ENCODE assay signal across 8 cellular contexts in genomic region chr6:104859225-104860146, GRCh38. TPM values are rescaled to one million over a fixed set of nuclear protein-coding genes. Genes with fewer than 3 reads are reported as not detected.
DNase-seq lines count a peak whose midpoint lies in the region; ATAC-seq, FAIRE-seq and TF ChIP-seq lines count a peak whose summit lies in the region.

A gene with protein sequence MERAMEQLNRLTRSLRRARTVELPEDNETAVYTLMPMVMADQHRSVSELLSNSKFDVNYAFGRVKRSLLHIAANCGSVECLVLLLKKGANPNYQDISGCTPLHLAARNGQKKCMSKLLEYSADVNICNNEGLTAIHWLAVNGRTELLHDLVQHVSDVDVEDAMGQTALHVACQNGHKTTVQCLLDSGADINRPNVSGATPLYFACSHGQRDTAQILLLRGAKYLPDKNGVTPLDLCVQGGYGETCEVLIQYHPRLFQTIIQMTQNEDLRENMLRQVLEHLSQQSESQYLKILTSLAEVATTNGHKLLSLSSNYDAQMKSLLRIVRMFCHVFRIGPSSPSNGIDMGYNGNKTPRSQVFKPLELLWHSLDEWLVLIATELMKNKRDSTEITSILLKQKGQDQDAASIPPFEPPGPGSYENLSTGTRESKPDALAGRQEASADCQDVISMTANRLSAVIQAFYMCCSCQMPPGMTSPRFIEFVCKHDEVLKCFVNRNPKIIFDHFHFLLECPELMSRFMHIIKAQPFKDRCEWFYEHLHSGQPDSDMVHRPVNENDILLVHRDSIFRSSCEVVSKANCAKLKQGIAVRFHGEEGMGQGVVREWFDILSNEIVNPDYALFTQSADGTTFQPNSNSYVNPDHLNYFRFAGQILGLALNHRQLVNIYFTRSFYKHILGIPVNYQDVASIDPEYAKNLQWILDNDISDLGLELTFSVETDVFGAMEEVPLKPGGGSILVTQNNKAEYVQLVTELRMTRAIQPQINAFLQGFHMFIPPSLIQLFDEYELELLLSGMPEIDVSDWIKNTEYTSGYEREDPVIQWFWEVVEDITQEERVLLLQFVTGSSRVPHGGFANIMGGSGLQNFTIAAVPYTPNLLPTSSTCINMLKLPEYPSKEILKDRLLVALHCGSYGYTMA (minus strand): TSS chr6:104859919. CDS start chr6:104859642, 277 bp downstream.

- in situ Hi-C loops in G401 (cut with HindIII; ENCODE audit: low sequenced_read_pairs), result no loop called here

- H3K27me3 ChIP-seq in foreskin keratinocyte, result no peaks in the 10 kb centered on the region
- H3K27me3 ChIP-seq in neuron (ENCODE audit: insufficient read depth, low read length), result no peaks in the 10 kb centered on the region
- H3K27me3 ChIP-seq in subcutaneous abdominal adipose tissue (ENCODE audit: control insufficient read depth in 5 of 5, insufficient read depth in 4 of 5, low read length in 5 of 5), result no peaks in the 10 kb centered on the region

- H3K4me3 ChIP-seq in neuron (ENCODE audit: low read length) (peak within 1 kb of the TSS; percentile 74), subcutaneous abdominal adipose tissue (ENCODE audit: low read depth in 1 of 5, low read length in 5 of 5) (peak within 1 kb of the TSS; percentile 73 to 93 (median 84))

- peak; percentile 84 for TF ChIP-seq POLR2A in H54 (IDR thresholded peaks at IDR 0.05; ENCODE audit: low read depth, low read length)

- H3K9me3 ChIP-seq in neuron (ENCODE audit: low read length), result no peaks in the 10 kb centered on the region
- no peaks in the 10 kb centered on the region for H3K9me3 ChIP-seq in subcutaneous abdominal adipose tissue (ENCODE audit: control insufficient read depth in 5 of 5, low read length in 5 of 5)

- H3K36me3 ChIP-seq in neuron (ENCODE audit: insufficient read depth, low read length), result peaks cover 2% of the 10 kb centered on the region
- no peaks in the 10 kb centered on the region for H3K36me3 ChIP-seq in subcutaneous abdominal adipose tissue (ENCODE audit: control insufficient read depth in 5 of 5, insufficient read depth in 5 of 5, low read length in 5 of 5)

- peak; percentile 30 for FAIRE-seq in H54 (lab: Jason Lieb, UNC)

- peak; percentile 47 for TF ChIP-seq CTCF in foreskin keratinocyte (conservative IDR thresholded peaks at IDR 0.05)

- peaks cover 3% of the 10 kb centered on the region for H3K4me1 ChIP-seq in foreskin keratinocyte
- H3K4me1 ChIP-seq in neuron (ENCODE audit: insufficient read depth, low read length), result peaks cover 11% of the 10 kb centered on the region
- H3K4me1 ChIP-seq in subcutaneous abdominal adipose tissue (ENCODE audit: control insufficient read depth in 5 of 5, insufficient read depth in 5 of 5, low read length in 5 of 5), result peaks cover 3 to 16% (median 11%) of the 10 kb centered on the region in 5 donors

- peak within 1 kb of the TSS; percentile 72 for H3K27ac ChIP-seq in foreskin keratinocyte
- H3K27ac ChIP-seq in subcutaneous abdominal adipose tissue (ENCODE audit: low read depth, low read length), result peak within 1 kb of the TSS; percentile 57

- peak within 1 kb of the TSS; percentile 88 for H2AFZ ChIP-seq in neuron (ENCODE audit: low read depth, low read length)

- peak within 1 kb of the TSS; percentile 77 to 91 (median 87) for H3K9ac ChIP-seq in subcutaneous abdominal adipose tissue (ENCODE audit: low read length in 5 of 5)

- ATAC-seq in foreskin keratinocyte, result peak; percentile 98

- peak; percentile 91 for DNase-seq in G401 (ENCODE audit: low spot score)
- peak; percentile 72 for DNase-seq in H54 (ENCODE audit: insufficient read length, low spot score)
- DNase-seq in LoVo (ENCODE audit: low spot score), result peak; percentile 88
- peak; percentile 86 to 92 for DNase-seq in SHP77 (lab: John Stamatoyannopoulos, UW)
- DNase-seq in activated effector memory CD4-positive, alpha-beta T cell treated with anti-CD3 and anti-CD28 coated beads, Interleukin-2, amount 50 U/mL, for 16 hours, result peak; percentile 95
- peak; percentile 59 to 80 for DNase-seq in foreskin keratinocyte

RNA-seq across cellular contexts. Expression of the gene that starts here (rescaled TPM):
- total RNA-seq in G401 (2014; rRNA removed; shearing (Covaris generic)), result 65.2 and 68.8 TPM in 2 replicates
- 8.5 and 9.2 TPM in 2 replicates for total RNA-seq in foreskin keratinocyte
- 2.3 and 2.6 TPM in 2 replicates for polyA plus RNA-seq in foreskin keratinocyte

Comparison
In these comparisons a context has a peak if more than half of its experiments do, and no peak if none do; other contexts are left out.
1. Peak in every context shown above with its lines: DNase-seq, ATAC-seq, H3K4me3 ChIP-seq and H3K27ac ChIP-seq.